Comparison of ENCODE assay signal across 12 cellular contexts in the genomic region with DNA sequence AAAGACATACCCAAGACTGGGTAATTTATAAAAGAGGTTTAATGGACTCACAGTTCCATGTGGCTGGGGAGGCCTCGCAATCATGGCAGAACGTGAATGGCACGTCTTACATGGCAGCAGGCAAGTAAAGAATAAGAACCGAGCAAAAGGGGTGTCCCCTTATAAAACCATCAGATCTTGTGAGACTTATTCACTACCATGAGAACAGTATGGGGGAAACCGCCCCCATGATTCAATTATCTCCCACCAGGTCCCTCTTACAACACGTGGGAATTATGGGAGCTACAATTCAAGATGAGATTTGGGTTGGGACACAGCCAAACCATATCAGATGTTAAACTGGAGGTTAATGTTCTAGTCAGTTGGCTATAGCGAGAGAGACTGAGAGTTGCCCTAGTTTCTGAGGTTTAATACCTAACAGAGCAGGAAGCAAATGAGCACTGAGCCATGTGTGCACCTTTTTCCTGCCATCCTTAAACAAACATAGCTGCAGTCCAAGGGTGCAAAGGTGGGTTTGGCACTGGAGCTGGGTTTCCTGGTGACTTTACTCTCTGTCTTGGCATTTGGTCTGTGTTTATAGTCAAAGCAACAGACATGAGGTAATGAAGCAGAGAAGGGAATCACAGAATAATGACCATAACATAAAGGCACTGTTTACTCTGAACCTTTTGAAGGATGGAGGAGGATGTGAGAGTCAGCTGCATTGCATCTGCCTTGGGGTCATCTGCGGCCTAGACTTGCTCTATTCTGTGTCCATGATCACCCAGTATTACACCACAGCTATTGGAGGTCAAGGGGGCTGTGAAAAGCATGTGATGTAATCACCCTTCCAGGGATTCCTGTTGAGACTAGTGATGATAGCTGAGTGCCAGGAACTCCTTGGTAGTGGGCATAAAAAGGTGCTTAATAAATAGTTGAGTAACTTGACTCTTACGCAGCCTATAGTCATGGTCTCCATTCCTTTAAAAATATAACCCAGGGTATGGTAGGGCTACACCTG.
A peak's percentile ranks its signal among the peaks of the same experiment; 100 is the strongest.
DNase-seq lines count a peak whose midpoint lies in the region; ATAC-seq, FAIRE-seq and TF ChIP-seq lines count a peak whose summit lies in the region.
"Had no signal": no experiment of that assay in that cellular context is flagged by ENCODE, and none has a peak within 500 bp of the region (broad histone marks: within the 10 kb centered on the region; RNA-seq: fewer than 3 reads in every experiment).

No MANE protein-coding gene starts in this region.

- CTCF ChIA-PET in endothelial cell of umbilical vein (lab: Charles Lee) = interaction anchor here (0.6 to 2.3 kb wide), 13 partner anchors 11 to 174 kb away, joined by 3 to 10 read pairs (median 4); no protein-coding TSS in a partner anchor

- peak overlapping the region; percentile 99 for H3K27ac ChIP-seq in endothelial cell of umbilical vein (ENCODE audit: insufficient read depth, low read depth, low read length)
- H3K27ac ChIP-seq: SK-N-MC had no signal

- peak; percentile 97 for FAIRE-seq in endothelial cell of umbilical vein (lab: Jason Lieb, UNC)
- FAIRE-seq: H1, K562 had no signal

- no peaks in the 10 kb centered on the region for H3K36me3 ChIP-seq in endothelial cell of umbilical vein (ENCODE audit: control insufficient read depth in 2 of 2, extremely low read depth in 1 of 2, insufficient read depth in 2 of 2, low read length in 2 of 2)

- no peaks in the 10 kb centered on the region for H4K20me1 ChIP-seq in endothelial cell of umbilical vein (replicated peaks; ENCODE audit: control insufficient read depth, extremely low read depth, insufficient read depth, low read length)

- H3K9ac ChIP-seq in endothelial cell of umbilical vein (replicated peaks; ENCODE audit: extremely low read depth, insufficient read depth, low read length) = peak overlapping the region; percentile 85

- no peaks in the 10 kb centered on the region for H3K9me1 ChIP-seq in endothelial cell of umbilical vein (replicated peaks; ENCODE audit: control insufficient read depth, extremely low read depth, insufficient read depth, low read length)

- no peaks in the 10 kb centered on the region for H3K79me2 ChIP-seq in endothelial cell of umbilical vein (ENCODE audit: control insufficient read depth, insufficient read depth, low read length)

- TSS peak; percentile 88 for BruUV-seq in endothelial cell of umbilical vein (replicated peaks; lab: Mats Ljungman, UMichigan)

- H3K9me3 ChIP-seq in endothelial cell of umbilical vein (replicated peaks; ENCODE audit: control insufficient read depth, insufficient read depth, low read length) = no peaks in the 10 kb centered on the region

- TF ChIP-seq POLR2A in endothelial cell of umbilical vein (IDR thresholded peaks at IDR 0.05; ENCODE audit: low read depth, low read length) = peak; percentile 77

- no peak overlapping the region for H2AFZ ChIP-seq in endothelial cell of umbilical vein (ENCODE audit: low read depth, low read length)

- H3K27me3 ChIP-seq in endothelial cell of umbilical vein (ENCODE audit: control insufficient read depth in 2 of 2, insufficient read depth in 2 of 2, low read length in 2 of 2) = no peaks in the 10 kb centered on the region

- H3K4me3 ChIP-seq in endothelial cell of umbilical vein (replicated peaks in 1 of 3; ENCODE audit: insufficient read depth in 1 of 3, low read depth in 1 of 3, low read length in 3 of 3) (no peak overlapping the region), retinal pigment epithelial cell (ENCODE audit: low read length) (no peak overlapping the region)
- H3K4me3 ChIP-seq: K562, SK-N-MC had no signal

- dilution Hi-C loops in endothelial cell of umbilical vein (cut with MboI; ENCODE audit: extremely low pct_ligation_motif_present, low sequenced_read_pairs) = no loop called here

- ATAC-seq in GM19397 (IDR thresholded peaks at IDR 0.05; ENCODE audit: unreplicated experiment) = peak; percentile 71
- ATAC-seq: K562 had no signal

- TF ChIP-seq CTCF in endothelial cell of umbilical vein (IDR thresholded peaks at IDR 0.05; ENCODE audit: extremely low read depth in 1 of 2, insufficient read depth in 1 of 2, low read depth in 1 of 2, low read length in 2 of 2) = no peak
- TF ChIP-seq CTCF in retinal pigment epithelial cell (conservative IDR thresholded peaks at IDR 0.05; ENCODE audit: low read depth, low read length) = no peak

- POLR2A ChIA-PET in endothelial cell of umbilical vein (lab: Charles Lee) = interaction anchor here (0.6 to 0.8 kb wide), 2 partner anchors 23 to 257 kb away, joined by 3 to 5 read pairs; no protein-coding TSS in a partner anchor

- peak; percentile 82 for DNase-seq in M059J (ENCODE audit: low read depth)
- peak; percentile 100 for DNase-seq in endothelial cell of umbilical vein (ENCODE audit: low read depth, low spot score)
- DNase-seq in retinal pigment epithelial cell (ENCODE audit: low read depth) = peak; percentile 42
- no peak for DNase-seq in NOMO-1 treated with DMSO at 0.1 percent for 48 hours (lab: John Stamatoyannopoulos, UW; ENCODE audit: unreplicated experiment)
- DNase-seq in globus pallidus (ENCODE audit: low spot score) = no peak
- no peak for DNase-seq in NCI-H345 (lab: John Stamatoyannopoulos, UW)
- DNase-seq in stimulated activated CD4-positive, alpha-beta T cell treated with anti-CD3 and anti-CD28 coated beads, Interleukin-15, amount 100 ng/mL, for 24 hours = no peak
- DNase-seq: effector memory CD4-positive, alpha-beta T cell had no signal

- peaks cover 60% of the 10 kb centered on the region for H3K4me1 ChIP-seq in endothelial cell of umbilical vein (ENCODE audit: control insufficient read depth, extremely low read depth, insufficient read depth, low read length)

- intact Hi-C loops in endothelial cell of umbilical vein (cut with micrococcal nuclease) = loop anchor here (1.0 to 10.0 kb wide), 6 partner anchors 11 to 812 kb away; partner anchors contain the start of gene NTN4

- H3K4me2 ChIP-seq in endothelial cell of umbilical vein (ENCODE audit: insufficient read depth, low read length) = peak overlapping the region; percentile 2

TF ChIP-seq in endothelial cell of umbilical vein, 7 proteins besides CTCF, POLR2A, EP300 and RAD21:
- TF ChIP-seq POLR2AphosphoS5 (IDR thresholded peaks at IDR 0.05; ENCODE audit: insufficient read depth, low read depth, low read length) (peak; percentile 92), JUN (IDR thresholded peaks at IDR 0.05; ENCODE audit: borderline replicate concordance, insufficient read depth, insufficient read length, low read depth) (peak; percentile 86), GATA2 (IDR thresholded peaks at IDR 0.05; ENCODE audit: insufficient read depth, insufficient read length, low read depth, low read length) (no peak), FOS (IDR thresholded peaks at IDR 0.05; ENCODE audit: borderline replicate concordance, insufficient read depth, low read length) (peak; percentile 66)

Comparison
In these comparisons a context has a peak if more than half of its experiments do, and no peak if none do; other contexts are left out.
1. DNase-seq: peak in M059J (single experiment), endothelial cell of umbilical vein (single experiment) and retinal pigment epithelial cell (single experiment); none in NOMO-1 treated with DMSO at 0.1 percent for 48 hours (single experiment), globus pallidus (single experiment), NCI-H345 (single experiment) and stimulated activated CD4-positive, alpha-beta T cell treated with anti-CD3 and anti-CD28 coated beads, Interleukin-15, amount 100 ng/mL, for 24 hours (single experiment).